In the genomic region with DNA sequence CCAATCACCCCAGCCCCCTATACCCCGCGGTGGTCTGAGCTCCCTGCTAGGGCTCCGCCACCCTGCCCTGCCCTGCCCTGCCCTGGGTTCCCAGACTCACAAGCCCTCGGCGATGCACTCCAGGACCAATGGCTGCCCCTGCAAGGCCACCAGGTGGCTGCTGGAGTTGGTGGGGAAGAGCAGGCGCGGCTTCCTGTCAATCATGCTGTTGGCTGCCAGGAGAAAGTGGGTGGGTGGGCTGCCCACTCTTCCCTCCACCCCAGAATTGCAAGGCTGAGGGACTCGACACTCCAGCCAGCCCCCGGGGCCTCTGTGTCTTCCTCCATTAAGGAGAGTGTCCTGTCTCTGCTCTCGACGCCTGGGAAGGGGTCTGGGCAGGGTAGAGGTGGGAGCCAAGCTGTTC, we compare ENCODE assay signal across 1 cellular context.
TF ChIP-seq lines count a peak whose summit lies in the region.

No MANE protein-coding gene starts in this region.

TF ChIP-seq in K562, 482 proteins besides CTCF, POLR2A, EP300 and RAD21:
- TF ChIP-seq, protein P1, sequence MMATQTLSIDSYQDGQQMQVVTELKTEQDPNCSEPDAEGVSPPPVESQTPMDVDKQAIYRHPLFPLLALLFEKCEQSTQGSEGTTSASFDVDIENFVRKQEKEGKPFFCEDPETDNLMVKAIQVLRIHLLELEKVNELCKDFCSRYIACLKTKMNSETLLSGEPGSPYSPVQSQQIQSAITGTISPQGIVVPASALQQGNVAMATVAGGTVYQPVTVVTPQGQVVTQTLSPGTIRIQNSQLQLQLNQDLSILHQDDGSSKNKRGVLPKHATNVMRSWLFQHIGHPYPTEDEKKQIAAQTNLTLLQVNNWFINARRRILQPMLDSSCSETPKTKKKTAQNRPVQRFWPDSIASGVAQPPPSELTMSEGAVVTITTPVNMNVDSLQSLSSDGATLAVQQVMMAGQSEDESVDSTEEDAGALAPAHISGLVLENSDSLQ (IDR thresholded peaks at IDR 0.05): peak; percentile 28; the same call in 1 of the 2 replicates
- no peak for TF ChIP-seq ZNF197 (CRISPR knock-in tag; IDR thresholded peaks at IDR 0.05; ENCODE audit: low read depth)
